ENCODE assay signal across 1 cellular context in the genomic region with DNA sequence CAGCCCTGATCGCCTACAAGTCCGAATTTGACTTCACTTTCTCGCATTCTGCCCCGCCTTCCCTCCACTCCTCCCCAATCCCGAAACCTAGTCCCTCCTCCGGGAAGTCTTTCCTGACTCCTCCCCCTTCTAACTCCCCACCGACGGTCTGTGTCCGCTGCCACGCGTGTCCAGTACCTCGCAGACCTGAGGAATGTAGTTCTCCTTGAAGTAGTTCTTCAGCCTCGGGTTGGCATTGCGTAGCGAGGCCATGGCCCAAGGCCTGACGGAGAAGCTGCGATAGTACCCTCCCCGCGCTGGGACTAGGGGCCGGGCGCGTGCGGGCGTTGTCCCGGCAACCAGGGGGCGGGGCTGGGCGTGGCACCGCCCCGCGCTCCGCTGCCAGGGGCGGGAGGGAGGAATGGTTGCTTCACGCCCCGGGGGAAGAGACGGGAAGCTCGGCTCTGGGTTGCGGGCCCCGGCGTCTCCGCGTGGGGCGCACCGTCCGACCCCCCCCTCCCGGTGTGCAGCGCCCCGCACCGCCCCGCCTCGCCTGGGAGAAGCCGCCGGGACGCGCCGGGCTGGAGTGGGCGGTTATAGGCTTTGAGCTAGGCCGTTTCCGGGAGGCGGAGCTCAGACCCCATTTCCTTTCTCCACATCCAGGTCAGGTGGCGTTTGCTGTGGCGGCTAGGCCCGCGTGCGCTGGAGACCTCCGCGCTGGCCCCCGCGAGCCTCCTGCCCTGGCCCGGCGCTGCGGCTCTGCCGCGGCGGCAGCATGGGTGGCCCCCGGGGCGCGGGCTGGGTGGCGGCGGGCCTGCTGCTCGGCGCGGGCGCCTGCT.
TF ChIP-seq lines count a peak whose summit lies in the region.

A gene (plus strand): TSS at position 622 of the 818 bp plus-strand sequence. CDS start 133 bp downstream, at position 755.
A gene (minus strand): TSS at position 278 of the 818 bp plus-strand sequence.

TF ChIP-seq in H1, 55 proteins besides CTCF, POLR2A, EP300 and RAD21 (continued from another document):
- peak; percentile 98 for TF ChIP-seq SAP30 (IDR thresholded peaks at IDR 0.05; ENCODE audit: insufficient read depth, insufficient replicate concordance, low read length)
